Comparison of ENCODE assay signal across 25 cellular contexts in genomic region chr13:87676254-87677042, GRCh38. TPM values are rescaled to one million over a fixed set of nuclear protein-coding genes. Genes with fewer than 3 reads are reported as not detected.
A peak's percentile ranks its signal among the peaks of the same experiment; 100 is the strongest.
DNase-seq lines count a peak whose midpoint lies in the region; ATAC-seq and TF ChIP-seq lines count a peak whose summit lies in the region.
"Had no signal": no experiment of that assay in that cellular context is flagged by ENCODE, and none has a peak within 500 bp of the region (broad histone marks: within the 10 kb centered on the region; RNA-seq: fewer than 3 reads in every experiment).

No MANE protein-coding gene starts in this region.

- no peak for TF ChIP-seq CTCF in coronary artery (IDR thresholded peaks at IDR 0.05)

- no peak overlapping the region for H3K27ac ChIP-seq in coronary artery
- no peak overlapping the region for H3K27ac ChIP-seq in mesendoderm (ENCODE audit: low read depth, low read length)
- H3K27ac ChIP-seq in aorta (ENCODE audit: low read depth in 1 of 2, low read length in 2 of 2) = no peak overlapping the region
- H3K27ac ChIP-seq: BLaER1 treated with 17β-estradiol and CSF1 and Interleukin-3, amounts not matched to agents 10 nM and 100 nM; esophagus muscularis mucosa; GM23248; left lung; ovary; testis; VCaP had no signal

- H3K27me3 ChIP-seq in mesendoderm (ENCODE audit: insufficient read depth, low read length, poor library complexity) (peaks cover 44% of the 10 kb centered on the region), aorta (ENCODE audit: control insufficient read depth in 1 of 2, insufficient read depth in 2 of 2, low read length in 1 of 2) (no peaks in the 10 kb centered on the region)
- H3K27me3 ChIP-seq: BLaER1 treated with 17β-estradiol and CSF1 and Interleukin-3, amounts not matched to agents 10 nM and 100 nM; ovary; testis had no signal

- H3K4me3 ChIP-seq in coronary artery (peak overlapping the region; percentile 61), mesendoderm (ENCODE audit: low read length) (no peak overlapping the region), aorta (ENCODE audit: low read length in 2 of 2) (no peak overlapping the region)
- H3K4me3 ChIP-seq: BLaER1 treated with 17β-estradiol and CSF1 and Interleukin-3, amounts not matched to agents 10 nM and 100 nM; GM23248; ovary had no signal

- no peak overlapping the region for H2BK120ac ChIP-seq in mesendoderm (ENCODE audit: low read depth, low read length)

- H3K18ac ChIP-seq in mesendoderm (ENCODE audit: low read length) = no peak overlapping the region

- H3K4me2 ChIP-seq in mesendoderm (ENCODE audit: low read length) = peak overlapping the region; percentile 25
- H3K4me2 ChIP-seq: BLaER1 treated with 17β-estradiol and CSF1 and Interleukin-3, amounts not matched to agents 10 nM and 100 nM had no signal

- no peak overlapping the region for H3K9ac ChIP-seq in mesendoderm (ENCODE audit: low read length)
- H3K9ac ChIP-seq: BLaER1 treated with 17β-estradiol and CSF1 and Interleukin-3, amounts not matched to agents 10 nM and 100 nM; GM23248 had no signal

- H3K79me1 ChIP-seq in mesendoderm (ENCODE audit: low read length) = no peaks in the 10 kb centered on the region

- H3K56ac ChIP-seq in mesendoderm (ENCODE audit: low read length) = no peak overlapping the region

- no peak overlapping the region for H2BK15ac ChIP-seq in mesendoderm (replicated peaks; ENCODE audit: low read depth)

- peaks cover 69% of the 10 kb centered on the region for H3K27me3 Mint-ChIP-seq in stimulated activated naive CD8-positive, alpha-beta T cell treated with anti-CD3 and anti-CD28 coated beads, Interleukin-15, Interleukin-2, amounts not matched to agents 100 ng/mL and 50 ng/mL, for 24 hours
- peaks cover 72% of the 10 kb centered on the region for H3K27me3 Mint-ChIP-seq in stimulated activated naive CD8-positive, alpha-beta T cell treated with anti-CD3 and anti-CD28 coated beads, Interleukin-15, amount 100 ng/mL, for 72 hours
- peaks cover 10 to 53% of the 10 kb centered on the region in 2 donors for H3K27me3 Mint-ChIP-seq in effector memory CD8-positive, alpha-beta T cell

- no peak overlapping the region for H4K5ac ChIP-seq in mesendoderm (ENCODE audit: low read length)

- H2BK5ac ChIP-seq in mesendoderm (ENCODE audit: low read length) = no peak overlapping the region

- peaks cover 6% of the 10 kb centered on the region for H3K4me1 ChIP-seq in mesendoderm (ENCODE audit: control insufficient read depth, low read depth, low read length)
- H3K4me1 ChIP-seq in aorta (ENCODE audit: control insufficient read depth in 1 of 2, insufficient read depth in 2 of 2, low read length in 2 of 2) = no peaks in the 10 kb centered on the region
- H3K4me1 ChIP-seq: BLaER1 treated with 17β-estradiol and CSF1 and Interleukin-3, amounts not matched to agents 10 nM and 100 nM had no signal

- no peak overlapping the region for H4K8ac ChIP-seq in mesendoderm (ENCODE audit: low read depth, low read length)

- no CpG with 5 or more reads among the region's 33 CpGs for WGBS in mesendoderm (ENCODE audit: extremely low coverage, insufficient coverage, low lambda C conversion rate)
- 73% methylated on average over 33 of the region's 33 CpGs for WGBS in aorta, 2 donors

- no peaks in the 10 kb centered on the region for H3K36me3 Mint-ChIP-seq in stimulated activated naive CD8-positive, alpha-beta T cell treated with anti-CD3 and anti-CD28 coated beads, Interleukin-15, Interleukin-2, amounts not matched to agents 100 ng/mL and 50 ng/mL, for 24 hours (ENCODE audit: low read depth)
- H3K36me3 Mint-ChIP-seq in effector memory CD8-positive, alpha-beta T cell (ENCODE audit: insufficient read depth) = peaks cover 3% of the 10 kb centered on the region

- H3K9me3 ChIP-seq in aorta (ENCODE audit: control insufficient read depth, low read length) = peaks cover 1% of the 10 kb centered on the region
- H3K9me3 ChIP-seq: esophagus muscularis mucosa, left lung, ovary, testis had no signal

- H3K23ac ChIP-seq in mesendoderm (ENCODE audit: low read length) = no peak overlapping the region

- no peak overlapping the region for H2AK5ac ChIP-seq in mesendoderm (ENCODE audit: low read length)

- H3K36me3 ChIP-seq in mesendoderm (ENCODE audit: control insufficient read depth, insufficient read depth, low read length) = no peaks in the 10 kb centered on the region
- H3K36me3 ChIP-seq in aorta (ENCODE audit: control insufficient read depth in 1 of 2, insufficient read depth in 2 of 2, low read length in 1 of 2) = no peaks in the 10 kb centered on the region
- H3K36me3 ChIP-seq: BLaER1 treated with 17β-estradiol and CSF1 and Interleukin-3, amounts not matched to agents 10 nM and 100 nM; esophagus muscularis mucosa; left lung; ovary had no signal

- intact Hi-C loops in aorta (cut with DNase I) = no loop called here

- H3K9me3 Mint-ChIP-seq in stimulated activated naive CD8-positive, alpha-beta T cell treated with anti-CD3 and anti-CD28 coated beads, Interleukin-15, Interleukin-2, amounts not matched to agents 100 ng/mL and 50 ng/mL, for 24 hours = no peaks in the 10 kb centered on the region
- H3K9me3 Mint-ChIP-seq in stimulated activated naive CD8-positive, alpha-beta T cell treated with anti-CD3 and anti-CD28 coated beads, Interleukin-15, amount 100 ng/mL, for 72 hours = peaks cover 0 to 14% of the 10 kb centered on the region in 2 donors
- H3K9me3 Mint-ChIP-seq in effector memory CD8-positive, alpha-beta T cell = no peaks in the 10 kb centered on the region

- ATAC-seq in stimulated activated naive CD8-positive, alpha-beta T cell treated with anti-CD3 and anti-CD28 coated beads, Interleukin-15, amount 100 ng/mL, for 72 hours = no peak
- ATAC-seq in aorta (ENCODE audit: low FRiP score) = no peak
- ATAC-seq in effector memory CD8-positive, alpha-beta T cell (replicated peaks) = no peak

- no peak overlapping the region for H3K27ac Mint-ChIP-seq in stimulated activated naive CD8-positive, alpha-beta T cell treated with anti-CD3 and anti-CD28 coated beads, Interleukin-15, Interleukin-2, amounts not matched to agents 100 ng/mL and 50 ng/mL, for 24 hours
- H3K27ac Mint-ChIP-seq in stimulated activated naive CD8-positive, alpha-beta T cell treated with anti-CD3 and anti-CD28 coated beads, Interleukin-15, amount 100 ng/mL, for 72 hours = no peak overlapping the region
- H3K27ac Mint-ChIP-seq in effector memory CD8-positive, alpha-beta T cell = no peak overlapping the region

- H3K79me2 ChIP-seq in mesendoderm (ENCODE audit: control insufficient read depth, insufficient read depth, low read length) = no peaks in the 10 kb centered on the region

- no peak overlapping the region for H3K4ac ChIP-seq in mesendoderm (ENCODE audit: low read depth, low read length)

- DNase-seq in stimulated activated naive CD8-positive, alpha-beta T cell treated with anti-CD3 and anti-CD28 coated beads, Interleukin-15, amount 100 ng/mL, for 72 hours = no peak
- peak; percentile 49 for DNase-seq in coronary artery (ENCODE audit: low spot score)
- DNase-seq in mesendoderm = peak; percentile 57
- DNase-seq in aorta = peak; percentile 30 to 47
- DNase-seq in NCI-H2227 treated with DMSO at 0.1 percent for 48 hours (lab: John Stamatoyannopoulos, UW) = no peak
- no peak for DNase-seq in effector memory CD8-positive, alpha-beta T cell
- DNase-seq in stimulated activated CD8-positive, alpha-beta memory T cell treated with anti-CD3 and anti-CD28 coated beads, Interleukin-4, amount 100 ng/mL, for 48 hours = no peak
- DNase-seq: activated CD4-positive, alpha-beta T cell treated with anti-CD3 and anti-CD28 coated beads, Interleukin-2, amount 50 U/mL, for 1 hour; activated CD8-positive, alpha-beta memory T cell treated with anti-CD3 and anti-CD28 coated beads, Interleukin-2, amount 50 U/mL, for 48 hours; activated gamma-delta T cell; central memory CD4-positive, alpha-beta T cell; effector CD4-positive, alpha-beta T cell; EL; NCI-H187 treated with DMSO at 0.1 percent for 48 hours; NCI-H345; stimulated activated CD4-positive, alpha-beta T cell treated with anti-CD3 and anti-CD28 coated beads, Interleukin-15, amount 100 ng/mL, for 24 hours; T-helper 2 cell; testis had no signal

- H3K4me1 Mint-ChIP-seq in stimulated activated naive CD8-positive, alpha-beta T cell treated with anti-CD3 and anti-CD28 coated beads, Interleukin-15, Interleukin-2, amounts not matched to agents 100 ng/mL and 50 ng/mL, for 24 hours (ENCODE audit: low read depth) = peaks cover 37% of the 10 kb centered on the region
- peaks cover 38% of the 10 kb centered on the region for H3K4me1 Mint-ChIP-seq in stimulated activated naive CD8-positive, alpha-beta T cell treated with anti-CD3 and anti-CD28 coated beads, Interleukin-15, amount 100 ng/mL, for 72 hours
- H3K4me1 Mint-ChIP-seq in effector memory CD8-positive, alpha-beta T cell (ENCODE audit: low read depth in 2 of 2) = peaks cover 0 to 13% of the 10 kb centered on the region in 2 donors

- peak overlapping the region; percentile 23 for H3K4me3 Mint-ChIP-seq in stimulated activated naive CD8-positive, alpha-beta T cell treated with anti-CD3 and anti-CD28 coated beads, Interleukin-15, Interleukin-2, amounts not matched to agents 100 ng/mL and 50 ng/mL, for 24 hours
- H3K4me3 Mint-ChIP-seq in stimulated activated naive CD8-positive, alpha-beta T cell treated with anti-CD3 and anti-CD28 coated beads, Interleukin-15, amount 100 ng/mL, for 72 hours = no peak overlapping the region
- peak overlapping the region in 1 of 2 donors; percentile 86 for H3K4me3 Mint-ChIP-seq in effector memory CD8-positive, alpha-beta T cell

RNA-seq across cellular contexts. Expression of gene SLITRK5, which starts 5.3 kb away (rescaled TPM):
- 0.62 TPM for polyA plus RNA-seq in mesendoderm (2013, experiment 1 of 2)
- 0.63 TPM for polyA plus RNA-seq in mesendoderm (2013, experiment 2 of 2)
- total RNA-seq in aorta = under 1 TPM; 0.32 to 0.45 TPM
- polyA plus RNA-seq in aorta = under 1 TPM; under 0.01 TPM
- total RNA-seq: GM23248 had no signal
- polyA plus RNA-seq: GM23248 had no signal

Comparison
In these comparisons a context has a peak if more than half of its experiments do, and no peak if none do; other contexts are left out.
1. DNase-seq: peak in coronary artery (single experiment), mesendoderm (single experiment) and aorta (2 of 2); none in stimulated activated naive CD8-positive, alpha-beta T cell treated with anti-CD3 and anti-CD28 coated beads, Interleukin-15, amount 100 ng/mL, for 72 hours (0 of 2), NCI-H2227 treated with DMSO at 0.1 percent for 48 hours (single experiment), effector memory CD8-positive, alpha-beta T cell (0 of 3) and stimulated activated CD8-positive, alpha-beta memory T cell treated with anti-CD3 and anti-CD28 coated beads, Interleukin-4, amount 100 ng/mL, for 48 hours (single experiment).